In the genomic region with DNA sequence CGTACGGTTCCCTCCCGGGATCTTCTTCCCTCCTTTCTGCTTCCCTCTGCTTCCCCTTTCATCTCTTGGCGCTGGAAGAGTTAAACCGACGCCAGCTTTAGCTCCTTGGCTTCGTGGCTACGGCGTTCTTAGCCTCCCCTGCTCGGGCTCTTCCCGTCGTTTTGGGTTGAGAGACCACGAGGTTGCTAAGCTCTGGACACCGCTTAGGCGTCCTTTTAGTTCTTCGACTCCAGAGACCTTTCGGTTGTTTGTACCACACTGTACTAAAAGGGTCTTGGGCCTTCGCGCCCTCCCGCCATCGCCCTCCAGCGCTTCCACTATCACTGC, we compare ENCODE assay signal across 1 cellular context.
TF ChIP-seq lines count a peak whose summit lies in the region.

No MANE protein-coding gene starts in this region.

TF ChIP-seq in HepG2, 621 proteins besides CTCF, POLR2A, EP300 and RAD21 (continues in another document):
- TF ChIP-seq ZNF496 (CRISPR knock-in tag; IDR thresholded peaks at IDR 0.05; ENCODE audit: insufficient replicate concordance) = no peak
- TF ChIP-seq SALL2 (CRISPR knock-in tag; IDR thresholded peaks at IDR 0.05) = 0 out of 2 replicates have a peak, but pooled peaks have one; percentile 13
- TF ChIP-seq MIER3 (CRISPR knock-in tag; IDR thresholded peaks at IDR 0.05; ENCODE audit: borderline replicate concordance) = no peak; the same call in 1 of the 2 replicates
- no peak for TF ChIP-seq NR1H2 (CRISPR knock-in tag; IDR thresholded peaks at IDR 0.05; ENCODE audit: borderline replicate concordance, low read depth)
- no peak for TF ChIP-seq ZBTB26 (CRISPR knock-in tag; IDR thresholded peaks at IDR 0.05; ENCODE audit: borderline replicate concordance)
- TF ChIP-seq ZNF543 (CRISPR knock-in tag; IDR thresholded peaks at IDR 0.05) = no peak
- no peak for TF ChIP-seq MBD4 (IDR thresholded peaks at IDR 0.05; ENCODE audit: borderline replicate concordance, low read length)
- TF ChIP-seq ZNF790 (CRISPR knock-in tag; IDR thresholded peaks at IDR 0.05; ENCODE audit: borderline replicate concordance) = no peak
- no peak for TF ChIP-seq RXRA (CRISPR knock-in tag; IDR thresholded peaks at IDR 0.05)
- no peak for TF ChIP-seq KMT2A (CRISPR knock-in tag; IDR thresholded peaks at IDR 0.05)
- TF ChIP-seq HNRNPUL1 (IDR thresholded peaks at IDR 0.05; ENCODE audit: low read depth, low read length) = no peak
- no peak for TF ChIP-seq HOXA9 (CRISPR knock-in tag; IDR thresholded peaks at IDR 0.05; ENCODE audit: borderline replicate concordance)
- peak; percentile 4 for TF ChIP-seq AGO2 (optimal IDR thresholded peaks at IDR 0.05; ENCODE audit: low read depth, low read length)
- TF ChIP-seq ZNF329 (CRISPR knock-in tag; IDR thresholded peaks at IDR 0.05; ENCODE audit: low read depth) = no peak
- TF ChIP-seq MXI1 (IDR thresholded peaks at IDR 0.05; ENCODE audit: borderline replicate concordance, low read depth, low read length) = no peak
- no peak for TF ChIP-seq FOXA1 (IDR thresholded peaks at IDR 0.05)
- no peak for TF ChIP-seq FOXA1 (CRISPR knock-in tag; IDR thresholded peaks at IDR 0.05)
- 0 out of 2 replicates have a peak, but pooled peaks have one; percentile 9 for TF ChIP-seq MXD4 (CRISPR knock-in tag; IDR thresholded peaks at IDR 0.05)
- peak; percentile 8; the same call in 1 of the 2 replicates for TF ChIP-seq ZNF772 (CRISPR knock-in tag; IDR thresholded peaks at IDR 0.05)
- TF ChIP-seq, protein P1, sequence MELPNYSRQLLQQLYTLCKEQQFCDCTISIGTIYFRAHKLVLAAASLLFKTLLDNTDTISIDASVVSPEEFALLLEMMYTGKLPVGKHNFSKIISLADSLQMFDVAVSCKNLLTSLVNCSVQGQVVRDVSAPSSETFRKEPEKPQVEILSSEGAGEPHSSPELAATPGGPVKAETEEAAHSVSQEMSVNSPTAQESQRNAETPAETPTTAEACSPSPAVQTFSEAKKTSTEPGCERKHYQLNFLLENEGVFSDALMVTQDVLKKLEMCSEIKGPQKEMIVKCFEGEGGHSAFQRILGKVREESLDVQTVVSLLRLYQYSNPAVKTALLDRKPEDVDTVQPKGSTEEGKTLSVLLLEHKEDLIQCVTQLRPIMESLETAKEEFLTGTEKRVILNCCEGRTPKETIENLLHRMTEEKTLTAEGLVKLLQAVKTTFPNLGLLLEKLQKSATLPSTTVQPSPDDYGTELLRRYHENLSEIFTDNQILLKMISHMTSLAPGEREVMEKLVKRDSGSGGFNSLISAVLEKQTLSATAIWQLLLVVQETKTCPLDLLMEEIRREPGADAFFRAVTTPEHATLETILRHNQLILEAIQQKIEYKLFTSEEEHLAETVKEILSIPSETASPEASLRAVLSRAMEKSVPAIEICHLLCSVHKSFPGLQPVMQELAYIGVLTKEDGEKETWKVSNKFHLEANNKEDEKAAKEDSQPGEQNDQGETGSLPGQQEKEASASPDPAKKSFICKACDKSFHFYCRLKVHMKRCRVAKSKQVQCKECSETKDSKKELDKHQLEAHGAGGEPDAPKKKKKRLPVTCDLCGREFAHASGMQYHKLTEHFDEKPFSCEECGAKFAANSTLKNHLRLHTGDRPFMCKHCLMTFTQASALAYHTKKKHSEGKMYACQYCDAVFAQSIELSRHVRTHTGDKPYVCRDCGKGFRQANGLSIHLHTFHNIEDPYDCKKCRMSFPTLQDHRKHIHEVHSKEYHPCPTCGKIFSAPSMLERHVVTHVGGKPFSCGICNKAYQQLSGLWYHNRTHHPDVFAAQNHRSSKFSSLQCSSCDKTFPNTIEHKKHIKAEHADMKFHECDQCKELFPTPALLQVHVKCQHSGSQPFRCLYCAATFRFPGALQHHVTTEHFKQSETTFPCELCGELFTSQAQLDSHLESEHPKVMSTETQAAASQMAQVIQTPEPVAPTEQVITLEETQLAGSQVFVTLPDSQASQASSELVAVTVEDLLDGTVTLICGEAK (IDR thresholded peaks at IDR 0.05) = no peak
- TF ChIP-seq, protein P1 (CRISPR knock-in tag; IDR thresholded peaks at IDR 0.05) = no peak
- TF ChIP-seq, protein P2, sequence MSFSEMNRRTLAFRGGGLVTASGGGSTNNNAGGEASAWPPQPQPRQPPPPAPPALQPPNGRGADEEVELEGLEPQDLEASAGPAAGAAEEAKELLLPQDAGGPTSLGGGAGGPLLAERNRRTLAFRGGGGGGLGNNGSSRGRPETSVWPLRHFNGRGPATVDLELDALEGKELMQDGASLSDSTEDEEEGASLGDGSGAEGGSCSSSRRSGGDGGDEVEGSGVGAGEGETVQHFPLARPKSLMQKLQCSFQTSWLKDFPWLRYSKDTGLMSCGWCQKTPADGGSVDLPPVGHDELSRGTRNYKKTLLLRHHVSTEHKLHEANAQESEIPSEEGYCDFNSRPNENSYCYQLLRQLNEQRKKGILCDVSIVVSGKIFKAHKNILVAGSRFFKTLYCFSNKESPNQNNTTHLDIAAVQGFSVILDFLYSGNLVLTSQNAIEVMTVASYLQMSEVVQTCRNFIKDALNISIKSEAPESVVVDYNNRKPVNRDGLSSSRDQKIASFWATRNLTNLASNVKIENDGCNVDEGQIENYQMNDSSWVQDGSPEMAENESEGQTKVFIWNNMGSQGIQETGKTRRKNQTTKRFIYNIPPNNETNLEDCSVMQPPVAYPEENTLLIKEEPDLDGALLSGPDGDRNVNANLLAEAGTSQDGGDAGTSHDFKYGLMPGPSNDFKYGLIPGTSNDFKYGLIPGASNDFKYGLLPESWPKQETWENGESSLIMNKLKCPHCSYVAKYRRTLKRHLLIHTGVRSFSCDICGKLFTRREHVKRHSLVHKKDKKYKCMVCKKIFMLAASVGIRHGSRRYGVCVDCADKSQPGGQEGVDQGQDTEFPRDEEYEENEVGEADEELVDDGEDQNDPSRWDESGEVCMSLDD (CRISPR knock-in tag; IDR thresholded peaks at IDR 0.05; ENCODE audit: borderline replicate concordance) = no peak
- TF ChIP-seq, protein P3, sequence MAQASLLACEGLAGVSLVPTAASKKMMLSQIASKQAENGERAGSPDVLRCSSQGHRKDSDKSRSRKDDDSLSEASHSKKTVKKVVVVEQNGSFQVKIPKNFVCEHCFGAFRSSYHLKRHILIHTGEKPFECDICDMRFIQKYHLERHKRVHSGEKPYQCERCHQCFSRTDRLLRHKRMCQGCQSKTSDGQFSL (CRISPR knock-in tag; IDR thresholded peaks at IDR 0.05) = 0 out of 2 replicates have a peak, but pooled peaks have one; percentile 4
- TF ChIP-seq, protein P4, sequence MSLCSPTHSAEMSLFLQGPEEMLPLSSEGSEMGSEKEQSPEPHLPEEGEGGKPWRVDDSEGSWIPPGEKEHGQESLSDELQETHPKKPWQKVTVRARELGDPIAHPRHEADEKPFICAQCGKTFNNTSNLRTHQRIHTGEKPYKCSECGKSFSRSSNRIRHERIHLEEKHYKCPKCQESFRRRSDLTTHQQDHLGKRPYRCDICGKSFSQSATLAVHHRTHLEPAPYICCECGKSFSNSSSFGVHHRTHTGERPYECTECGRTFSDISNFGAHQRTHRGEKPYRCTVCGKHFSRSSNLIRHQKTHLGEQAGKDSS (CRISPR knock-in tag; IDR thresholded peaks at IDR 0.05; ENCODE audit: borderline replicate concordance, low read depth) = no peak
- TF ChIP-seq ZNF777 (CRISPR knock-in tag; IDR thresholded peaks at IDR 0.05) = 0 out of 2 replicates have a peak, but pooled peaks have one; percentile 8
- TF ChIP-seq, protein P5, sequence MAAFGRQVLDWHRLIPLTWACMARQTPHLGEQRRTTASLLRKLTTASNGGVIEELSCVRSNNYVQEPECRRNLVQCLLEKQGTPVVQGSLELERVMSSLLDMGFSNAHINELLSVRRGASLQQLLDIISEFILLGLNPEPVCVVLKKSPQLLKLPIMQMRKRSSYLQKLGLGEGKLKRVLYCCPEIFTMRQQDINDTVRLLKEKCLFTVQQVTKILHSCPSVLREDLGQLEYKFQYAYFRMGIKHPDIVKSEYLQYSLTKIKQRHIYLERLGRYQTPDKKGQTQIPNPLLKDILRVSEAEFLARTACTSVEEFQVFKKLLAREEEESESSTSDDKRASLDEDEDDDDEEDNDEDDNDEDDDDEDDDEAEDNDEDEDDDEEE (CRISPR knock-in tag; IDR thresholded peaks at IDR 0.05) = no peak
- TF ChIP-seq, protein P6, sequence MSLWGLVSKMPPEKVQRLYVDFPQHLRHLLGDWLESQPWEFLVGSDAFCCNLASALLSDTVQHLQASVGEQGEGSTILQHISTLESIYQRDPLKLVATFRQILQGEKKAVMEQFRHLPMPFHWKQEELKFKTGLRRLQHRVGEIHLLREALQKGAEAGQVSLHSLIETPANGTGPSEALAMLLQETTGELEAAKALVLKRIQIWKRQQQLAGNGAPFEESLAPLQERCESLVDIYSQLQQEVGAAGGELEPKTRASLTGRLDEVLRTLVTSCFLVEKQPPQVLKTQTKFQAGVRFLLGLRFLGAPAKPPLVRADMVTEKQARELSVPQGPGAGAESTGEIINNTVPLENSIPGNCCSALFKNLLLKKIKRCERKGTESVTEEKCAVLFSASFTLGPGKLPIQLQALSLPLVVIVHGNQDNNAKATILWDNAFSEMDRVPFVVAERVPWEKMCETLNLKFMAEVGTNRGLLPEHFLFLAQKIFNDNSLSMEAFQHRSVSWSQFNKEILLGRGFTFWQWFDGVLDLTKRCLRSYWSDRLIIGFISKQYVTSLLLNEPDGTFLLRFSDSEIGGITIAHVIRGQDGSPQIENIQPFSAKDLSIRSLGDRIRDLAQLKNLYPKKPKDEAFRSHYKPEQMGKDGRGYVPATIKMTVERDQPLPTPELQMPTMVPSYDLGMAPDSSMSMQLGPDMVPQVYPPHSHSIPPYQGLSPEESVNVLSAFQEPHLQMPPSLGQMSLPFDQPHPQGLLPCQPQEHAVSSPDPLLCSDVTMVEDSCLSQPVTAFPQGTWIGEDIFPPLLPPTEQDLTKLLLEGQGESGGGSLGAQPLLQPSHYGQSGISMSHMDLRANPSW (CRISPR knock-in tag; IDR thresholded peaks at IDR 0.05; ENCODE audit: borderline replicate concordance) = no peak
- TF ChIP-seq GRHL1 (CRISPR knock-in tag; conservative IDR thresholded peaks at IDR 0.05) = no peak
- no peak for TF ChIP-seq CCAR2 (optimal IDR thresholded peaks at IDR 0.05; ENCODE audit: low read depth, low read length)
- no peak for TF ChIP-seq BATF2 (CRISPR knock-in tag; IDR thresholded peaks at IDR 0.05)
- TF ChIP-seq DNMT1 (CRISPR knock-in tag; IDR thresholded peaks at IDR 0.05) = no peak
- no peak for TF ChIP-seq ZNF451 (CRISPR knock-in tag; IDR thresholded peaks at IDR 0.05)
- no peak for TF ChIP-seq ARNT2 (CRISPR knock-in tag; IDR thresholded peaks at IDR 0.05; ENCODE audit: low read depth)
- TF ChIP-seq RORA (CRISPR knock-in tag; IDR thresholded peaks at IDR 0.05) = no peak
- no peak for TF ChIP-seq ZNF33B (CRISPR knock-in tag; IDR thresholded peaks at IDR 0.05)
- no peak for TF ChIP-seq ZSCAN22 (CRISPR knock-in tag; IDR thresholded peaks at IDR 0.05)
- no peak for TF ChIP-seq NONO (IDR thresholded peaks at IDR 0.05)
- no peak for TF ChIP-seq NONO (CRISPR knock-in tag; conservative IDR thresholded peaks at IDR 0.05)
- peak; percentile 91 for TF ChIP-seq ZNF652 (CRISPR knock-in tag; IDR thresholded peaks at IDR 0.05; ENCODE audit: borderline replicate concordance, low read depth)
- TF ChIP-seq SAFB2 (CRISPR knock-in tag; IDR thresholded peaks at IDR 0.05; ENCODE audit: borderline replicate concordance, low read depth) = 0 out of 2 replicates have a peak, but pooled peaks have one; percentile 26
- 0 out of 2 replicates have a peak, but pooled peaks have one; percentile 1 for TF ChIP-seq NCOA1 (CRISPR knock-in tag; IDR thresholded peaks at IDR 0.05)
